ENCODE assay signal across 17 cellular contexts in the genomic region with DNA sequence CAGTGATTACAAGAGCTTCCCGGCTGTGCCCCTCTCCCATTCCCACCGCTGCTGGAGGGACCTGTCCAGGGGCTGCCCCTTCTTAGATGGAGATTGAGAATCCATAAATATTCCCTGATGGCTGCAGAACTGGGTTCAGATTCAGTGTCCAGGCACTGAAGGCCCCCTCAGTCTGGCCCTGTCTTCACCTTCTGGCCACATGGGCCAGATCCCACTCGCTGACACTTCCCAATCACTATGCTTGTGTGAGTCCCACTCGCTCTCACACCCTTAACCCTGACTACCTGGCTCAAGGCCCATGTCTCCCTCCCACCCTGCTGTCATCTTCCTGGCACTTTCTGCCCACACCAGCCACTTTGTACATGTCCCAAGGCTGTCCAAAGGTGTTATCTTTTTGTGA. TPM values are rescaled to one million over a fixed set of nuclear protein-coding genes. Genes with fewer than 3 reads are reported as not detected.
DNase-seq lines count a peak whose midpoint lies in the region; ATAC-seq and TF ChIP-seq lines count a peak whose summit lies in the region.
"Had no signal": no experiment of that assay in that cellular context is flagged by ENCODE, and none has a peak within 500 bp of the region (broad histone marks: within the 10 kb centered on the region; RNA-seq: fewer than 3 reads in every experiment).

No MANE protein-coding gene starts in this region.

- no peaks in the 10 kb centered on the region for H3K9me3 ChIP-seq in MM.1S (replicated peaks; ENCODE audit: insufficient read depth, low read length)
- H3K9me3 ChIP-seq: Peyer's patch, SJSA1 had no signal

- no peaks in the 10 kb centered on the region for H4K20me1 ChIP-seq in MM.1S (ENCODE audit: insufficient read depth, low read length)

- no peaks in the 10 kb centered on the region for H3K36me3 ChIP-seq in MM.1S (replicated peaks; ENCODE audit: insufficient read depth, low read length)
- H3K36me3 ChIP-seq: Peyer's patch, SJSA1 had no signal

- H3K4me1 ChIP-seq in MM.1S (ENCODE audit: low read length), result peaks cover 4% of the 10 kb centered on the region; the same call in 1 of the 2 replicates

- no peak overlapping the region for H3K4me2 ChIP-seq in MM.1S (ENCODE audit: low read depth, low read length)

- no peak overlapping the region for H3K27ac ChIP-seq in MM.1S (ENCODE audit: low read length)
- H3K27ac ChIP-seq: Peyer's patch, SJSA1 had no signal

- H3K79me2 ChIP-seq in MM.1S (ENCODE audit: low read length), result no peaks in the 10 kb centered on the region

- no peak for TF ChIP-seq CTCF in MM.1S (IDR thresholded peaks at IDR 0.05; ENCODE audit: low read length)

- H3K4me3 ChIP-seq in MM.1S (ENCODE audit: low read length), result no peak overlapping the region
- H3K4me3 ChIP-seq: SJSA1 had no signal

- peak overlapping the region; percentile 76; the same call in 1 of the 2 replicates for H2AFZ ChIP-seq in MM.1S (ENCODE audit: low read length)

- no peak for ATAC-seq in left lobe of liver
- no peak for ATAC-seq in GM21825 (IDR thresholded peaks at IDR 0.05; ENCODE audit: unreplicated experiment)

- peak; percentile 47 for DNase-seq in activated CD8-positive, alpha-beta memory T cell treated with anti-CD3 and anti-CD28 coated beads for 24 hours
- no peak for DNase-seq in activated CD8-positive, alpha-beta memory T cell treated with anti-CD3 and anti-CD28 coated beads, Interleukin-2, amount 50 U/mL, for 4 hours
- DNase-seq in MM.1S (no peak), left lobe of liver (ENCODE audit: low spot score) (peak; percentile 28), cortex of kidney (lab: John Stamatoyannopoulos, UW) (no peak), NCI-H748 treated with DMSO at 0.1 percent for 48 hours (lab: John Stamatoyannopoulos, UW) (no peak)
- DNase-seq: CD4-positive, alpha-beta T cell; DMS53; NCI-H1092; NCI-H1436 treated with DMSO at 0.1 percent for 48 hours; NCI-H2029 treated with DMSO at 0.1 percent for 48 hours; NCI-H2171 treated with DMSO at 0.1 percent for 48 hours; NCI-H446 treated with DMSO at 0.1 percent for 48 hours; NCI-H69; Peyer's patch had no signal

- H3K9me2 ChIP-seq in MM.1S (replicated peaks; ENCODE audit: insufficient read depth, low read length), result no peaks in the 10 kb centered on the region

- H3K9ac ChIP-seq in MM.1S (ENCODE audit: low read length), result no peak overlapping the region

- H3K27me3 ChIP-seq in MM.1S (replicated peaks; ENCODE audit: insufficient read depth, low read length), result no peaks in the 10 kb centered on the region
- H3K27me3 ChIP-seq: Peyer's patch had no signal

- no peaks in the 10 kb centered on the region for H3F3A ChIP-seq in MM.1S (ENCODE audit: insufficient read depth, low read length)

RNA-seq across cellular contexts. Expression of a gene that starts 15.5 kb away (rescaled TPM):
- total RNA-seq in left lobe of liver, result 29.9 TPM

Comparison
In these comparisons a context has a peak if more than half of its experiments do, and no peak if none do; other contexts are left out.
1. DNase-seq: peak in activated CD8-positive, alpha-beta memory T cell treated with anti-CD3 and anti-CD28 coated beads for 24 hours (single experiment) and left lobe of liver (single experiment); none in activated CD8-positive, alpha-beta memory T cell treated with anti-CD3 and anti-CD28 coated beads, Interleukin-2, amount 50 U/mL, for 4 hours (single experiment), MM.1S (single experiment), cortex of kidney (single experiment) and NCI-H748 treated with DMSO at 0.1 percent for 48 hours (single experiment).